In the genomic region with DNA sequence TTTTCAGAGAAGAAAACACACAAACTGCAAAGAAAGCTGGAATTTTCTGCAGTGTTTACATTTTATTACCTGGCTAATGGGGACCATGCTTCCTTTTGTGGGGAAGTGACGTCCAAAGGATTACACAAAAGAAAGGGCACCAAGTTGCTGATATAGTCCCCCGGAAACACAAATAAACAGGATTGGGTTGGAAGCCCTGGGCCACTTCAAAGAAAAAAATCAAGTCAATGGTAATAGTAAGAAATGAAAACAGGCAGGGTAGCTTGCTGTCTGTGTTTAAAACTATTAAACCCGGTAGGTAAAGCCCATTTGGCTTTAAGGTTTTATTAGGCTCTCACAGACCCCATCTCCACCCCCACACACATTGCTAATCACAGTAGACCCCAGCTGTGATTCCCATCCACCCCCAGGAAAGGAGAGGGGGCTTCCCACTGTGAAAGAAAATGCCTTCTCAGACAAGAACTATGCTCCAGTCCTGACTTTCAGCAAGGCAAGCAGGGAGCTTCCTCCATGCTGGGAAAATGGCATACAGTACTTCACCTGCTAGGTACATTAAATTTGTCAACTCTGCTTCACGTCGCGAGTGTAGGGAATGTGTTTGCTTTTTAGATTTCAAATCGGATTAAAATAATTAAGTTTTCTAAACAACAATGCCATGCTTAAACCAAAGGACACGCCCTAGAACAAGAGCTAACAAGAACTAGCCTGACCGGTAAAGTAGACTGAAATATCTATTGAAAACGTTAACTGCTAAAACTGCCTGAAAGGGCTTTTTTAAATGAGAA, we compare ENCODE assay signal across 8 cellular contexts. TPM values are rescaled to one million over a fixed set of nuclear protein-coding genes. Genes with fewer than 3 reads are reported as not detected.
DNase-seq lines count a peak whose midpoint lies in the region; ATAC-seq lines count a peak whose summit lies in the region.

No MANE protein-coding gene starts in this region.

- no peaks in the 10 kb centered on the region for H3K36me3 ChIP-seq in mucosa of stomach (ENCODE audit: control insufficient read depth, insufficient read depth, low read length)

- peak overlapping the region; percentile 87 for H3K9ac ChIP-seq in mucosa of stomach (ENCODE audit: low read length)

- no peaks in the 10 kb centered on the region for H3K9me3 ChIP-seq in mucosa of stomach (ENCODE audit: control insufficient read depth, low read length)

- H3K4me3 ChIP-seq in mucosa of stomach (ENCODE audit: low read length), result peak overlapping the region; percentile 34

- DNase-seq in ELR (ENCODE audit: low read depth), result peak; percentile 34
- DNase-seq in NCI-H345 (lab: John Stamatoyannopoulos, UW), result peak; percentile 64
- DNase-seq in dermis blood vessel endothelial cell, result peak; percentile 35
- no peak for DNase-seq in HPDE6-E6E7 (ENCODE audit: extremely low spot score)

- no peaks in the 10 kb centered on the region for H3K27me3 ChIP-seq in mucosa of stomach (ENCODE audit: control insufficient read depth, insufficient read depth, low read length)

- H3K4me1 ChIP-seq in mucosa of stomach (ENCODE audit: control insufficient read depth, insufficient read depth, low read length), result no peaks in the 10 kb centered on the region

- no peak for ATAC-seq in GM21786 (IDR thresholded peaks at IDR 0.05; ENCODE audit: unreplicated experiment)
- ATAC-seq in GM19452 (IDR thresholded peaks at IDR 0.05; ENCODE audit: unreplicated experiment), result no peak
- no peak for ATAC-seq in HG03439 (IDR thresholded peaks at IDR 0.05; ENCODE audit: unreplicated experiment)

RNA-seq across cellular contexts. Expression of a gene that starts 1.1 kb away (rescaled TPM):
- 18.5 and 24.8 TPM in 2 replicates for total RNA-seq in dermis blood vessel endothelial cell

RNA-seq across cellular contexts. Expression of a gene that starts 55.7 kb away (rescaled TPM):
- 2.0 and 5.8 TPM in 2 replicates for total RNA-seq in dermis blood vessel endothelial cell
